27 cellular contexts compared by ENCODE assay signal in genomic region chr14:84686550-84686949, GRCh38.
DNase-seq lines count a peak whose midpoint lies in the region; ATAC-seq, FAIRE-seq and TF ChIP-seq lines count a peak whose summit lies in the region.
"Had no signal": no experiment of that assay in that cellular context is flagged by ENCODE, and none has a peak within 500 bp of the region (broad histone marks: within the 10 kb centered on the region; RNA-seq: fewer than 3 reads in every experiment).

No MANE protein-coding gene starts in this region.

- TF ChIP-seq CTCF in choroid plexus epithelial cell (conservative IDR thresholded peaks at IDR 0.05; ENCODE audit: low read depth, low read length) = no peak

- no peak for FAIRE-seq in H54 (lab: Jason Lieb, UNC)
- FAIRE-seq: A549, D721Med, GM12878, GM19239, H1 had no signal

- intact Hi-C loops in activated T-helper 2 cell treated with anti-CD3 and anti-CD28 coated beads, Interferon-gamma antibody, Interleukin-2, Interleukin-4, amounts not matched to agents 10 μg/mL and 5 μg/mL and 100 μg/mL, durations not matched to agents 14 hours and 24 hours and 36 hours (cut with micrococcal nuclease) = no loop called here

- DNase-seq in OCI-M1 (lab: John Stamatoyannopoulos, UW) = peak; percentile 1
- DNase-seq in choroid plexus epithelial cell (ENCODE audit: low read depth) = peak; percentile 3
- peak; percentile 1 for DNase-seq in kidney glomerular epithelial cell (lab: John Stamatoyannopoulos, UW)
- DNase-seq in KG1 (lab: John Stamatoyannopoulos, UW) = no peak
- DNase-seq in H54 (ENCODE audit: insufficient read length, low spot score) = no peak
- DNase-seq in activated T-helper 2 cell treated with anti-CD3 and anti-CD28 coated beads, Interferon-gamma antibody, Interleukin-2, Interleukin-4, amounts not matched to agents 10 μg/mL and 5 μg/mL and 100 μg/mL, durations not matched to agents 14 hours and 24 hours and 36 hours (ENCODE audit: low spot score) = no peak
- DNase-seq: 8988T; ACHN; AML-193; BE2C; CD4-positive, alpha-beta T cell; CD8-positive, alpha-beta memory T cell; DMS 273 treated with DMSO at 0.1 percent for 48 hours; DMS79; EL; GDM1; GM23248; H9 had no signal

- no peaks in the 10 kb centered on the region for H3K4me1 Mint-ChIP-seq in activated T-helper 2 cell treated with anti-CD3 and anti-CD28 coated beads, Interferon-gamma antibody, Interleukin-2, Interleukin-4, amounts not matched to agents 10 μg/mL and 5 μg/mL and 100 μg/mL, durations not matched to agents 14 hours and 24 hours and 36 hours (ENCODE audit: low read depth)
- H3K4me1 Mint-ChIP-seq: CD14-positive monocyte; CD8-positive, alpha-beta memory T cell; H9 had no signal

- H3K27ac Mint-ChIP-seq in activated T-helper 2 cell treated with anti-CD3 and anti-CD28 coated beads, Interferon-gamma antibody, Interleukin-2, Interleukin-4, amounts not matched to agents 10 μg/mL and 5 μg/mL and 100 μg/mL, durations not matched to agents 14 hours and 24 hours and 36 hours = no peak overlapping the region
- H3K27ac Mint-ChIP-seq: CD14-positive monocyte; CD4-positive, alpha-beta T cell; CD8-positive, alpha-beta memory T cell; H9 had no signal

- ATAC-seq in HG03280 (IDR thresholded peaks at IDR 0.05; ENCODE audit: unreplicated experiment) = no peak
- ATAC-seq: A549, GM12878, HCT116 had no signal

- no peaks in the 10 kb centered on the region for H3K27me3 Mint-ChIP-seq in activated T-helper 2 cell treated with anti-CD3 and anti-CD28 coated beads, Interferon-gamma antibody, Interleukin-2, Interleukin-4, amounts not matched to agents 10 μg/mL and 5 μg/mL and 100 μg/mL, durations not matched to agents 14 hours and 24 hours and 36 hours (ENCODE audit: low read depth)
- H3K27me3 Mint-ChIP-seq: CD4-positive, alpha-beta T cell had no signal

- H3K9me3 Mint-ChIP-seq in activated T-helper 2 cell treated with anti-CD3 and anti-CD28 coated beads, Interferon-gamma antibody, Interleukin-2, Interleukin-4, amounts not matched to agents 10 μg/mL and 5 μg/mL and 100 μg/mL, durations not matched to agents 14 hours and 24 hours and 36 hours = peaks cover 32% of the 10 kb centered on the region

- TF ChIP-seq POLR2A in H54 (IDR thresholded peaks at IDR 0.05; ENCODE audit: low read depth, low read length) = no peak

- no peaks in the 10 kb centered on the region for H3K36me3 Mint-ChIP-seq in activated T-helper 2 cell treated with anti-CD3 and anti-CD28 coated beads, Interferon-gamma antibody, Interleukin-2, Interleukin-4, amounts not matched to agents 10 μg/mL and 5 μg/mL and 100 μg/mL, durations not matched to agents 14 hours and 24 hours and 36 hours (ENCODE audit: low read depth)
- H3K36me3 Mint-ChIP-seq: CD14-positive monocyte; CD8-positive, alpha-beta memory T cell had no signal

- H3K4me3 Mint-ChIP-seq in activated T-helper 2 cell treated with anti-CD3 and anti-CD28 coated beads, Interferon-gamma antibody, Interleukin-2, Interleukin-4, amounts not matched to agents 10 μg/mL and 5 μg/mL and 100 μg/mL, durations not matched to agents 14 hours and 24 hours and 36 hours (ENCODE audit: low read depth) = no peak overlapping the region
- H3K4me3 Mint-ChIP-seq: CD14-positive monocyte; CD4-positive, alpha-beta T cell; CD8-positive, alpha-beta memory T cell; H9 had no signal

- no peak overlapping the region for H3K4me3 ChIP-seq in choroid plexus epithelial cell (ENCODE audit: low read depth, low read length)
- H3K4me3 ChIP-seq: A549; BLaER1 treated with 17β-estradiol and CSF1 and Interleukin-3, amounts not matched to agents 10 nM and 100 nM; GM12878; GM23248 had no signal

Comparison
In these comparisons a context has a peak if more than half of its experiments do, and no peak if none do; other contexts are left out.
1. DNase-seq: peak in OCI-M1 (single experiment), choroid plexus epithelial cell (single experiment) and kidney glomerular epithelial cell (single experiment); none in KG1 (single experiment), H54 (single experiment) and activated T-helper 2 cell treated with anti-CD3 and anti-CD28 coated beads, Interferon-gamma antibody, Interleukin-2, Interleukin-4, amounts not matched to agents 10 μg/mL and 5 μg/mL and 100 μg/mL, durations not matched to agents 14 hours and 24 hours and 36 hours (single experiment).